In genomic region chr6:84284428-84285033, GRCh38 we compare ENCODE assay signal across 11 cellular contexts. TPM values are rescaled to one million over a fixed set of nuclear protein-coding genes. Genes with fewer than 3 reads are reported as not detected.
A peak's percentile ranks its signal among the peaks of the same experiment; 100 is the strongest.
DNase-seq lines count a peak whose midpoint lies in the region; ATAC-seq and TF ChIP-seq lines count a peak whose summit lies in the region.
"Had no signal": no experiment of that assay in that cellular context is flagged by ENCODE, and none has a peak within 500 bp of the region (broad histone marks: within the 10 kb centered on the region; RNA-seq: fewer than 3 reads in every experiment).

No MANE protein-coding gene starts in this region.

- CTCF ChIA-PET in MCF 10A (lab: Yijun Ruan, JAX) = interaction anchor here (0.5 to 2.4 kb wide), 6 partner anchors 10 to 1041 kb away, joined by 3 to 6 read pairs (median 4); no protein-coding TSS in a partner anchor

- no peaks in the 10 kb centered on the region for H3K36me3 ChIP-seq in breast epithelium
- H3K36me3 ChIP-seq in MM.1S (replicated peaks; ENCODE audit: insufficient read depth, low read length) = no peaks in the 10 kb centered on the region
- H3K36me3 ChIP-seq in upper lobe of right lung = no peaks in the 10 kb centered on the region
- H3K36me3 ChIP-seq: neutrophil had no signal

- H3K27me3 ChIP-seq in breast epithelium (no peaks in the 10 kb centered on the region), MM.1S (replicated peaks; ENCODE audit: insufficient read depth, low read length) (no peaks in the 10 kb centered on the region), upper lobe of right lung (no peaks in the 10 kb centered on the region)
- H3K27me3 ChIP-seq: neutrophil had no signal

- H3K4me3 Mint-ChIP-seq in MCF 10A (ENCODE audit: unreplicated experiment) = no peak overlapping the region
- H3K4me3 Mint-ChIP-seq in natural killer cell = no peak overlapping the region
- H3K4me3 Mint-ChIP-seq in activated T-helper 2 cell treated with anti-CD3 and anti-CD28 coated beads, Interferon-gamma antibody, Interleukin-2, Interleukin-4, amounts not matched to agents 10 μg/mL and 5 μg/mL and 100 μg/mL, durations not matched to agents 14 hours and 24 hours and 36 hours (ENCODE audit: low read depth) = no peak overlapping the region
- H3K4me3 Mint-ChIP-seq: CD8-positive, alpha-beta T cell had no signal

- H3K36me3 Mint-ChIP-seq in MCF 10A (ENCODE audit: insufficient read depth, unreplicated experiment) = no peaks in the 10 kb centered on the region
- no peaks in the 10 kb centered on the region for H3K36me3 Mint-ChIP-seq in natural killer cell
- H3K36me3 Mint-ChIP-seq in activated T-helper 2 cell treated with anti-CD3 and anti-CD28 coated beads, Interferon-gamma antibody, Interleukin-2, Interleukin-4, amounts not matched to agents 10 μg/mL and 5 μg/mL and 100 μg/mL, durations not matched to agents 14 hours and 24 hours and 36 hours (ENCODE audit: low read depth) = no peaks in the 10 kb centered on the region
- H3K36me3 Mint-ChIP-seq: CD8-positive, alpha-beta T cell had no signal

- intact Hi-C loops in MCF 10A (cut with micrococcal nuclease) (no loop called here), breast epithelium (cut with DNase I; ENCODE audit: low total_unique reads) (no loop called here), upper lobe of right lung (cut with DNase I) (no loop called here), natural killer cell (cut with micrococcal nuclease) (no loop called here)
- intact Hi-C loops in activated T-helper 2 cell treated with anti-CD3 and anti-CD28 coated beads, Interferon-gamma antibody, Interleukin-2, Interleukin-4, amounts not matched to agents 10 μg/mL and 5 μg/mL and 100 μg/mL, durations not matched to agents 14 hours and 24 hours and 36 hours (cut with micrococcal nuclease) = no loop called here

- no peaks in the 10 kb centered on the region for H3K79me2 ChIP-seq in MM.1S (ENCODE audit: low read length)

- BruUV-seq in MCF 10A (replicated peaks; lab: Mats Ljungman, UMichigan) = no TSS peak

- H2AFZ ChIP-seq in MM.1S (ENCODE audit: low read length) = no peak overlapping the region

- H3K4me2 ChIP-seq in MM.1S (ENCODE audit: low read depth, low read length) = no peak overlapping the region

- H4K20me1 ChIP-seq in MM.1S (ENCODE audit: insufficient read depth, low read length) = no peaks in the 10 kb centered on the region

- H3K9me3 Mint-ChIP-seq in MCF 10A (ENCODE audit: unreplicated experiment) (peaks cover 8% of the 10 kb centered on the region), natural killer cell (peaks cover 0 to 4% of the 10 kb centered on the region in 2 donors)
- peaks cover 9% of the 10 kb centered on the region for H3K9me3 Mint-ChIP-seq in activated T-helper 2 cell treated with anti-CD3 and anti-CD28 coated beads, Interferon-gamma antibody, Interleukin-2, Interleukin-4, amounts not matched to agents 10 μg/mL and 5 μg/mL and 100 μg/mL, durations not matched to agents 14 hours and 24 hours and 36 hours

- no peaks in the 10 kb centered on the region for H3K27me3 Mint-ChIP-seq in MCF 10A (ENCODE audit: insufficient read depth, unreplicated experiment)
- H3K27me3 Mint-ChIP-seq in natural killer cell (ENCODE audit: low read depth in 2 of 2) = peaks cover 0 to 5% of the 10 kb centered on the region in 2 donors
- no peaks in the 10 kb centered on the region for H3K27me3 Mint-ChIP-seq in activated T-helper 2 cell treated with anti-CD3 and anti-CD28 coated beads, Interferon-gamma antibody, Interleukin-2, Interleukin-4, amounts not matched to agents 10 μg/mL and 5 μg/mL and 100 μg/mL, durations not matched to agents 14 hours and 24 hours and 36 hours (ENCODE audit: low read depth)

- TF ChIP-seq POLR2A in breast epithelium (IDR thresholded peaks at IDR 0.05) = no peak

- H3F3A ChIP-seq in MM.1S (ENCODE audit: insufficient read depth, low read length) = no peaks in the 10 kb centered on the region

- H3K4me1 Mint-ChIP-seq in MCF 10A (ENCODE audit: insufficient read depth, unreplicated experiment) (peaks cover 22% of the 10 kb centered on the region), natural killer cell (no peaks in the 10 kb centered on the region)
- no peaks in the 10 kb centered on the region for H3K4me1 Mint-ChIP-seq in activated T-helper 2 cell treated with anti-CD3 and anti-CD28 coated beads, Interferon-gamma antibody, Interleukin-2, Interleukin-4, amounts not matched to agents 10 μg/mL and 5 μg/mL and 100 μg/mL, durations not matched to agents 14 hours and 24 hours and 36 hours (ENCODE audit: low read depth)

- no peak overlapping the region for H3K27ac Mint-ChIP-seq in MCF 10A (ENCODE audit: low read depth, unreplicated experiment)
- no peak overlapping the region for H3K27ac Mint-ChIP-seq in natural killer cell
- no peak overlapping the region for H3K27ac Mint-ChIP-seq in activated T-helper 2 cell treated with anti-CD3 and anti-CD28 coated beads, Interferon-gamma antibody, Interleukin-2, Interleukin-4, amounts not matched to agents 10 μg/mL and 5 μg/mL and 100 μg/mL, durations not matched to agents 14 hours and 24 hours and 36 hours
- H3K27ac Mint-ChIP-seq: CD8-positive, alpha-beta T cell had no signal

- no peaks in the 10 kb centered on the region for H3K4me1 ChIP-seq in breast epithelium
- H3K4me1 ChIP-seq in MM.1S (ENCODE audit: low read length) = no peaks in the 10 kb centered on the region
- H3K4me1 ChIP-seq in upper lobe of right lung = no peaks in the 10 kb centered on the region

- H3K4me3 ChIP-seq in breast epithelium = no peak overlapping the region
- H3K4me3 ChIP-seq in MM.1S (ENCODE audit: low read length) = no peak overlapping the region
- H3K4me3 ChIP-seq in upper lobe of right lung = no peak overlapping the region

- POLR2A ChIA-PET in MCF 10A (lab: Yijun Ruan, JAX) = interaction anchor here (0.6 to 1.0 kb wide), 2 partner anchors 17 to 142 kb away, joined by 3 to 4 read pairs; no protein-coding TSS in a partner anchor

- peak; percentile 10 for TF ChIP-seq CTCF in MCF 10A (IDR thresholded peaks at IDR 0.05; ENCODE audit: unreplicated experiment)
- no peak for TF ChIP-seq CTCF in breast epithelium (IDR thresholded peaks at IDR 0.05)
- TF ChIP-seq CTCF in MM.1S (IDR thresholded peaks at IDR 0.05; ENCODE audit: low read length) = peak; percentile 23
- TF ChIP-seq CTCF in upper lobe of right lung (IDR thresholded peaks at IDR 0.05) = peak; percentile 27
- TF ChIP-seq CTCF in natural killer cell (IDR thresholded peaks at IDR 0.05) = no peak

- H3K9me2 ChIP-seq in MM.1S (replicated peaks; ENCODE audit: insufficient read depth, low read length) = no peaks in the 10 kb centered on the region

- no peak overlapping the region for H3K27ac ChIP-seq in breast epithelium
- no peak overlapping the region for H3K27ac ChIP-seq in MM.1S (ENCODE audit: low read length)
- no peak overlapping the region for H3K27ac ChIP-seq in upper lobe of right lung
- H3K27ac ChIP-seq: neutrophil had no signal

- no peak overlapping the region for H3K9ac ChIP-seq in MM.1S (ENCODE audit: low read length)

- H3K9me3 ChIP-seq in breast epithelium = peaks cover 2 to 6% of the 10 kb centered on the region in 2 donors
- no peaks in the 10 kb centered on the region for H3K9me3 ChIP-seq in MM.1S (replicated peaks; ENCODE audit: insufficient read depth, low read length)
- no peaks in the 10 kb centered on the region for H3K9me3 ChIP-seq in upper lobe of right lung
- H3K9me3 ChIP-seq: neutrophil had no signal

- ATAC-seq in upper lobe of right lung (no peak), natural killer cell (no peak)
- ATAC-seq: CD8-positive, alpha-beta T cell had no signal

- DNase-seq in MCF 10A (ENCODE audit: unreplicated experiment) (peak; percentile 11), breast epithelium (ENCODE audit: low spot score in 2 of 2) (no peak), MM.1S (no peak), dermis microvascular lymphatic vessel endothelial cell (ENCODE audit: low read depth in 2 of 2) (peak; percentile 7 to 31), upper lobe of right lung (no peak), GDM1 (lab: John Stamatoyannopoulos, UW) (no peak), natural killer cell (no peak)
- DNase-seq in activated T-helper 2 cell treated with anti-CD3 and anti-CD28 coated beads, Interferon-gamma antibody, Interleukin-2, Interleukin-4, amounts not matched to agents 10 μg/mL and 5 μg/mL and 100 μg/mL, durations not matched to agents 14 hours and 24 hours and 36 hours (ENCODE audit: low spot score) = no peak
- DNase-seq: CD8-positive, alpha-beta T cell; cerebellar nuclear complex had no signal

RNA-seq across cellular contexts. Expression of gene CEP162, which starts 57.1 kb away (rescaled TPM):
- total RNA-seq in MCF 10A (2022) (2.4 and 2.9 TPM in 2 replicates), breast epithelium (10 to 100 TPM; 10.9 to 20.1 (median 18.7) TPM), dermis microvascular lymphatic vessel endothelial cell (2.9 and 3.6 TPM in 2 replicates), upper lobe of right lung (11.0 TPM), natural killer cell (10 to 100 TPM; 11.2 to 14.6 (median 12.0) TPM)
- 3.3 and 4.2 TPM in 2 replicates for total RNA-seq in activated T-helper 2 cell treated with anti-CD3 and anti-CD28 coated beads, Interferon-gamma antibody, Interleukin-2, Interleukin-4, amounts not matched to agents 10 μg/mL and 5 μg/mL and 100 μg/mL, durations not matched to agents 14 hours and 24 hours and 36 hours

Comparison
In these comparisons a context has a peak if more than half of its experiments do, and no peak if none do; other contexts are left out.
1. DNase-seq: peak in MCF 10A (single experiment) and dermis microvascular lymphatic vessel endothelial cell (2 of 2); none in breast epithelium (0 of 2), MM.1S (single experiment), upper lobe of right lung (single experiment), GDM1 (single experiment), natural killer cell (single experiment) and activated T-helper 2 cell treated with anti-CD3 and anti-CD28 coated beads, Interferon-gamma antibody, Interleukin-2, Interleukin-4, amounts not matched to agents 10 μg/mL and 5 μg/mL and 100 μg/mL, durations not matched to agents 14 hours and 24 hours and 36 hours (single experiment).
2. CTCF ChIP-seq: peak in MCF 10A (single experiment), MM.1S (single experiment) and upper lobe of right lung (single experiment); none in breast epithelium (0 of 3) and natural killer cell (single experiment).